10 cellular contexts compared by ENCODE assay signal in the genomic region with DNA sequence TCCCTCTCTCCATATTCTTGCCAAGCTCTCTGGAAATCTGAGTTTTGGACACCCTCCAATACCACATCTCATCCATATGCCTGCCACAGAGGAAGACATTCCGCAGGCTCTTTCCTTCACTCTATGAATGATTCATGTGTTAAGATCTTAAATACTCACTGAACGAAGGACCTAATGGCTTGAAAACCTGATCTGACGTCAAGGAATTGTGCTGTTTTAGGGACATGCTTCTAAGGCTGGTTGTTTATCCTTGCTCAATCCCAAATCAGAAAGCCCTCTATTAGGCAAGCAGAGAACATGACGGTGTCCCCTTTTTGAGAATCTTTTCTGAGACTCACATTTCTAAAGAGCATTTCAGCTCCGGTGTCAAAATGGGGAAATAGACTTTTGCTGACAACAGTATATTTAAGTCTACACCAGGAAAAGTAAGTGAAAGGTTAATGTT.
DNase-seq lines count a peak whose midpoint lies in the region; ATAC-seq, FAIRE-seq and TF ChIP-seq lines count a peak whose summit lies in the region.
"Had no signal": no experiment of that assay in that cellular context is flagged by ENCODE, and none has a peak within 500 bp of the region (broad histone marks: within the 10 kb centered on the region; RNA-seq: fewer than 3 reads in every experiment).

No MANE protein-coding gene starts in this region.

- H3K27ac ChIP-seq in vagina: peak overlapping the region; percentile 37

- DNase-seq in NOMO-1 treated with DMSO at 0.1 percent for 48 hours (lab: John Stamatoyannopoulos, UW; ENCODE audit: unreplicated experiment) (peak; percentile 21), NOMO-1 treated with dmso at 0.1 percent for 144 hours (lab: John Stamatoyannopoulos, UW; ENCODE audit: unreplicated experiment) (no peak), bronchial epithelial cell (ENCODE audit: low read depth) (peak; percentile 93), kidney tubule cell (ENCODE audit: low spot score) (peak; percentile 77), vagina (ENCODE audit: extremely low spot score in 2 of 2) (no peak), SIG-M5 treated with dmso at 0.1 percent for 504 hours (lab: John Stamatoyannopoulos, UW; ENCODE audit: unreplicated experiment) (no peak)
- no peak for DNase-seq in stimulated activated CD4-positive, alpha-beta T cell treated with anti-CD3 and anti-CD28 coated beads, Interleukin-2, amount 100 ng/mL, for 24 hours
- DNase-seq: nephron progenitor cell; stimulated activated naive CD8-positive, alpha-beta T cell treated with anti-CD3 and anti-CD28 coated beads, Interleukin-15, amount 100 ng/mL, for 72 hours had no signal

- intact Hi-C loops in vagina (cut with DNase I): no loop called here

- peak; percentile 84 for FAIRE-seq in bronchial epithelial cell (lab: Jason Lieb, UNC)

- H3K36me3 ChIP-seq in bronchial epithelial cell (ENCODE audit: control insufficient read depth, insufficient read depth, low read length) (no peaks in the 10 kb centered on the region), vagina (no peaks in the 10 kb centered on the region)

- H3K27me3 ChIP-seq in bronchial epithelial cell (ENCODE audit: control insufficient read depth, insufficient read depth, low read length) (no peaks in the 10 kb centered on the region), vagina (no peaks in the 10 kb centered on the region)

- no peak for TF ChIP-seq POLR2A in vagina (IDR thresholded peaks at IDR 0.05)

- no peak for ATAC-seq in HG02981 (IDR thresholded peaks at IDR 0.05; ENCODE audit: unreplicated experiment)
- ATAC-seq: stimulated activated naive CD8-positive, alpha-beta T cell treated with anti-CD3 and anti-CD28 coated beads, Interleukin-15, amount 100 ng/mL, for 72 hours had no signal

- no peaks in the 10 kb centered on the region for H3K9me3 ChIP-seq in vagina

- TF ChIP-seq CTCF in bronchial epithelial cell (IDR thresholded peaks at IDR 0.05; ENCODE audit: insufficient read depth, low read length, severe bottlenecking) (no peak), vagina (IDR thresholded peaks at IDR 0.05) (no peak)

- peaks cover 10% of the 10 kb centered on the region for H3K4me1 ChIP-seq in vagina

- H3K4me3 ChIP-seq in bronchial epithelial cell (ENCODE audit: low read depth, low read length) (no peak overlapping the region), vagina (no peak overlapping the region)

Comparison
In these comparisons a context has a peak if more than half of its experiments do, and no peak if none do; other contexts are left out.
1. DNase-seq: peak in NOMO-1 treated with DMSO at 0.1 percent for 48 hours (single experiment), bronchial epithelial cell (single experiment) and kidney tubule cell (single experiment); none in NOMO-1 treated with dmso at 0.1 percent for 144 hours (single experiment), vagina (0 of 2), SIG-M5 treated with dmso at 0.1 percent for 504 hours (single experiment) and stimulated activated CD4-positive, alpha-beta T cell treated with anti-CD3 and anti-CD28 coated beads, Interleukin-2, amount 100 ng/mL, for 24 hours (0 of 2).